In genomic region chr3:78390221-78390620, GRCh38 we compare ENCODE assay signal across 8 cellular contexts.
"Had no signal": no experiment of that assay in that cellular context is flagged by ENCODE, and none has a peak within 500 bp of the region (broad histone marks: within the 10 kb centered on the region; RNA-seq: fewer than 3 reads in every experiment).

No MANE protein-coding gene starts in this region.

- H3K27ac ChIP-seq: GM23248, HL-60, KMS-11 had no signal

- H2AFZ ChIP-seq: GM23248 had no signal

- H3K36me3 ChIP-seq: HAP-1 had no signal

- H3K4me3 ChIP-seq: GM23248, HAP-1 had no signal

- DNase-seq: GM23248, GOT3, H7, KBM-7 had no signal

- H3K4me1 ChIP-seq: HAP-1 had no signal

- H3K4me2 ChIP-seq: KMS-11 had no signal

- FAIRE-seq: HepG2 had no signal
